ENCODE assay signal across 17 cellular contexts in genomic region chr2:37215255-37215654, GRCh38. TPM values are rescaled to one million over a fixed set of nuclear protein-coding genes. Genes with fewer than 3 reads are reported as not detected.
DNase-seq lines count a peak whose midpoint lies in the region; ATAC-seq, FAIRE-seq and TF ChIP-seq lines count a peak whose summit lies in the region.
"Had no signal": no experiment of that assay in that cellular context is flagged by ENCODE, and none has a peak within 500 bp of the region (broad histone marks: within the 10 kb centered on the region; RNA-seq: fewer than 3 reads in every experiment).

No MANE protein-coding gene starts in this region.

- DNase-seq in CD1c-positive myeloid dendritic cell (ENCODE audit: extremely low spot score) (peak; percentile 60), GM12878 (ENCODE audit: low read depth, low spot score) (no peak), left lung (no peak)
- DNase-seq: activated CD4-positive, alpha-beta T cell treated with anti-CD3 and anti-CD28 coated beads for 1 hour; activated effector memory CD4-positive, alpha-beta T cell treated with anti-CD3 and anti-CD28 coated beads, Interleukin-2, amount 50 U/mL, for 16 hours; heart right ventricle; naive B cell; NCI-H2171 treated with DMSO at 0.1 percent for 48 hours had no signal

- no peak for TF ChIP-seq POLR2A in GM12878 (IDR thresholded peaks at IDR 0.05; ENCODE audit: low read depth, low read length)

- H3K27me3 ChIP-seq in HUES64 (ENCODE audit: insufficient read depth, low read length): no peaks in the 10 kb centered on the region
- H3K27me3 ChIP-seq in GM12878 (replicated peaks in 1 of 2; ENCODE audit: control insufficient read depth in 2 of 2, insufficient read depth in 2 of 2, low read length in 1 of 2): no peaks in the 10 kb centered on the region
- no peaks in the 10 kb centered on the region for H3K27me3 ChIP-seq in neutrophil
- H3K27me3 ChIP-seq in left lung: no peaks in the 10 kb centered on the region
- H3K27me3 ChIP-seq: heart right ventricle had no signal

- CTCF ChIA-PET in GM12878 (lab: Yijun Ruan, JAX): interaction anchor here (1.4 kb wide), 1 partner anchor 47 kb away, joined by 5 read pairs; no protein-coding TSS in a partner anchor

- H3K9me3 ChIP-seq in HUES64 (ENCODE audit: insufficient read depth, low read depth, low read length): no peaks in the 10 kb centered on the region
- no peaks in the 10 kb centered on the region for H3K9me3 ChIP-seq in GM12878 (replicated peaks; ENCODE audit: control insufficient read depth, insufficient read depth, low read length)
- no peaks in the 10 kb centered on the region for H3K9me3 ChIP-seq in neutrophil
- H3K9me3 ChIP-seq in left lung: no peaks in the 10 kb centered on the region
- H3K9me3 ChIP-seq: heart right ventricle had no signal

- ATAC-seq in GM12878 (no peak), GM21381 (IDR thresholded peaks at IDR 0.05; ENCODE audit: unreplicated experiment) (no peak), left lung (no peak), HG03354 (IDR thresholded peaks at IDR 0.05; ENCODE audit: poor library complexity, severe bottlenecking, unreplicated experiment) (no peak)
- ATAC-seq: heart right ventricle had no signal

- H3K9ac ChIP-seq in HUES64 (ENCODE audit: low read depth, low read length): no peak overlapping the region
- H3K9ac ChIP-seq in GM12878 (ENCODE audit: control insufficient read depth, insufficient read depth, low read length): no peak overlapping the region

- 94% methylated on average over 1 of the region's 1 CpG for WGBS in HUES64
- WGBS in GM12878 (ENCODE audit: insufficient coverage, insufficient replicate concordance, low lambda C conversion rate, missing lambda C conversion rate): 65% methylated on average over 1 of the region's 1 CpG

- FAIRE-seq in GM12878 (lab: Jason Lieb, UNC): no peak
- FAIRE-seq: bronchial epithelial cell, endometrium, G401.6 had no signal

- no peaks in the 10 kb centered on the region for H4K20me1 ChIP-seq in GM12878 (ENCODE audit: control insufficient read depth, insufficient read depth)

- TF ChIP-seq EP300 in GM12878 (IDR thresholded peaks at IDR 0.05; ENCODE audit: borderline replicate concordance in 1 of 2, control insufficient read depth in 1 of 2, low read depth in 2 of 2, low read length in 2 of 2): no peak

- no peak overlapping the region for H3K4me3 ChIP-seq in HUES64 (ENCODE audit: low read length)
- H3K4me3 ChIP-seq in GM12878: no peak overlapping the region
- H3K4me3 ChIP-seq in neutrophil (ENCODE audit: low read depth in 1 of 2, low read length in 1 of 2): no peak overlapping the region
- H3K4me3 ChIP-seq in left lung: no peak overlapping the region
- H3K4me3 ChIP-seq: heart right ventricle had no signal

- intact Hi-C loops in GM12878 (cut with micrococcal nuclease; ENCODE audit: unreplicated experiment): no loop called here
- intact Hi-C loops in left lung (cut with DNase I): no loop called here

- TF ChIP-seq CTCF in GM12878 (IDR thresholded peaks at IDR 0.05 in 2 of 3, conservative IDR thresholded peaks at IDR 0.05 in 1 of 3; ENCODE audit: control insufficient read depth in 2 of 3, extremely low read depth in 1 of 3, insufficient read depth in 1 of 3, low read depth in 3 of 3, low read length in 3 of 3) (no peak), neutrophil (IDR thresholded peaks at IDR 0.05) (no peak), left lung (IDR thresholded peaks at IDR 0.05) (no peak)

- no peak overlapping the region for H3K4me2 ChIP-seq in GM12878 (ENCODE audit: control insufficient read depth, insufficient read depth)

- TF ChIP-seq RAD21 in GM12878 (IDR thresholded peaks at IDR 0.05; ENCODE audit: insufficient read depth, low read depth, low read length): no peak

- POLR2A ChIA-PET in GM12878 (lab: Charles Lee): interaction anchor here (1.1 kb wide), 1 partner anchor 18 kb away, joined by 3 read pairs; no protein-coding TSS in a partner anchor

- SMC1A ChIA-PET in GM12878 (lab: Charles Lee; ENCODE audit: uncharacterized antibody, unreplicated experiment): interaction anchor here (0.8 to 1.0 kb wide), 3 partner anchors 15 to 132 kb away, joined by 3 read pairs; no protein-coding TSS in a partner anchor

- TSS peak; percentile 7 for BruUV-seq in GM12878 (replicated peaks; lab: Mats Ljungman, UMichigan)

- H3K27ac ChIP-seq in HUES64 (ENCODE audit: low read depth, low read length): peak overlapping the region; percentile 61
- H3K27ac ChIP-seq in GM12878 (ENCODE audit: control insufficient read depth, insufficient read depth): no peak overlapping the region
- H3K27ac ChIP-seq in neutrophil: peak overlapping the region; percentile 56
- H3K27ac ChIP-seq in left lung: peak overlapping the region in 1 of 2 donors; percentile 56

- H2AFZ ChIP-seq in GM12878 (ENCODE audit: control insufficient read depth, low read depth, low read length): no peak overlapping the region

- RAD21 ChIA-PET in GM12878 (lab: Charles Lee; ENCODE audit: unreplicated experiment): no interaction called here

- no peaks in the 10 kb centered on the region for H3K79me2 ChIP-seq in GM12878 (ENCODE audit: control insufficient read depth, insufficient read depth, low read length)

- H3K36me3 ChIP-seq in HUES64 (ENCODE audit: insufficient read depth, low read length) (peaks cover 93% of the 10 kb centered on the region), GM12878 (ENCODE audit: control insufficient read depth in 2 of 2, insufficient read depth in 2 of 2, low read length in 1 of 2) (peaks cover 6 to 24% of the 10 kb centered on the region in 2 experiments), neutrophil (peaks cover 51% of the 10 kb centered on the region), left lung (peaks cover 0 to 95% of the 10 kb centered on the region in 2 donors)

- H3K4me1 ChIP-seq in HUES64 (ENCODE audit: insufficient read depth, low read length) (no peaks in the 10 kb centered on the region), GM12878 (ENCODE audit: control insufficient read depth, insufficient read depth, low read length) (no peaks in the 10 kb centered on the region), neutrophil (ENCODE audit: control insufficient read depth in 1 of 2, insufficient read depth in 1 of 2, low read depth in 1 of 2, low read length in 1 of 2) (peaks cover 7 to 8% of the 10 kb centered on the region in 2 experiments), left lung (peaks cover 0 to 7% of the 10 kb centered on the region in 2 donors)

- in situ Hi-C loops in GM12878 (cut with MboI): no loop called here

RNA-seq across cellular contexts. Expression of gene CEBPZ, which starts 16.1 kb away (rescaled TPM):
- 103 TPM for polyA plus RNA-seq in HUES64 (2013, experiment 1 of 2)
- 104 TPM for polyA plus RNA-seq in HUES64 (2013, experiment 2 of 2)
- total RNA-seq in GM12878 (2013; cell fraction: nucleolus; rRNA removed): 63.8 and 68.2 TPM in 2 replicates
- total RNA-seq in GM12878 (2014; rRNA removed): 38.0 and 46.3 TPM in 2 replicates
- 77.3 and 89.2 TPM in 2 replicates for total RNA-seq in GM12878 (2014; rRNA removed; fragmentation: Illumina TruSeq; extraction: Trizol)
- 57.6 and 62.0 TPM in 2 replicates for total RNA-seq in GM12878 (2021)
- polyA plus RNA-seq in GM12878 (2011; ENCODE audit: low read depth): 30.7 TPM
- 29.4 and 48.4 TPM in 2 replicates for polyA plus RNA-seq in GM12878 (2011; rRNA removed)
- polyA plus RNA-seq in GM12878 (2011; cell fraction: cytosol; rRNA removed): 7.6 and 8.6 TPM in 2 replicates
- 14.6 and 20.9 TPM in 2 replicates for polyA plus RNA-seq in GM12878 (2011; cell fraction: nucleus; rRNA removed)
- polyA plus RNA-seq in GM12878 (2012): 37.7 and 42.8 TPM in 2 replicates
- polyA plus RNA-seq in GM12878 (2014; fragmentation: Illumina TruSeq; extraction: Trizol): 60.1 and 76.4 TPM in 2 replicates
- polyA plus RNA-seq in GM12878 (2014; fragmentation: Nextera tagmentation; extraction: Ambion mirVana): 10 to 100 TPM; 38.2 to 69.6 TPM
- polyA plus RNA-seq in GM12878 (2014; rRNA removed): 33.0 and 36.1 TPM in 2 replicates
- polyA plus RNA-seq in GM12878 (2016; fragmentation: Nextera tagmentation; extraction: Ambion mirVana): 10 to 100 TPM; 43.2 to 55.7 TPM
- 20.3 and 30.2 TPM in 2 replicates for polyA minus RNA-seq in GM12878 (2011; rRNA and poly(A)+ RNA removed)
- 9.1 and 13.0 TPM in 2 replicates for polyA minus RNA-seq in GM12878 (2011; cell fraction: cytosol; rRNA and poly(A)+ RNA removed)
- 17.2 and 18.6 TPM in 2 replicates for polyA minus RNA-seq in GM12878 (2011; cell fraction: nucleus; rRNA and poly(A)+ RNA removed)
- 10 to 100 TPM; 36.0 to 42.5 TPM for total RNA-seq in left lung

RNA-seq across cellular contexts. Expression of gene NDUFAF7, which starts 16.2 kb away (rescaled TPM):
- 26.4 TPM for polyA plus RNA-seq in HUES64 (2013, experiment 1 of 2)
- 23.3 TPM for polyA plus RNA-seq in HUES64 (2013, experiment 2 of 2)
- total RNA-seq in GM12878 (2013; cell fraction: nucleolus; rRNA removed): 50.1 and 55.2 TPM in 2 replicates
- 16.6 and 22.0 TPM in 2 replicates for total RNA-seq in GM12878 (2014; rRNA removed)
- 25.3 and 26.6 TPM in 2 replicates for total RNA-seq in GM12878 (2014; rRNA removed; fragmentation: Illumina TruSeq; extraction: Trizol)
- total RNA-seq in GM12878 (2021): 17.1 and 21.1 TPM in 2 replicates
- 14.5 TPM for polyA plus RNA-seq in GM12878 (2011; ENCODE audit: low read depth)
- 39.5 and 57.4 TPM in 2 replicates for polyA plus RNA-seq in GM12878 (2011; rRNA removed)
- polyA plus RNA-seq in GM12878 (2011; cell fraction: cytosol; rRNA removed): 20.7 and 26.2 TPM in 2 replicates
- 61.1 and 71.0 TPM in 2 replicates for polyA plus RNA-seq in GM12878 (2011; cell fraction: nucleus; rRNA removed)
- polyA plus RNA-seq in GM12878 (2012): 15.2 and 16.1 TPM in 2 replicates
- polyA plus RNA-seq in GM12878 (2014; fragmentation: Illumina TruSeq; extraction: Trizol): 26.6 and 31.2 TPM in 2 replicates
- polyA plus RNA-seq in GM12878 (2014; fragmentation: Nextera tagmentation; extraction: Ambion mirVana): 10 to 100 TPM; 18.3 to 25.0 TPM
- 21.2 and 30.0 TPM in 2 replicates for polyA plus RNA-seq in GM12878 (2014; rRNA removed)
- polyA plus RNA-seq in GM12878 (2016; fragmentation: Nextera tagmentation; extraction: Ambion mirVana): 10 to 100 TPM; 23.2 to 23.6 TPM
- 18.0 and 20.8 TPM in 2 replicates for polyA minus RNA-seq in GM12878 (2011; rRNA and poly(A)+ RNA removed)
- 6.2 and 6.9 TPM in 2 replicates for polyA minus RNA-seq in GM12878 (2011; cell fraction: cytosol; rRNA and poly(A)+ RNA removed)
- 11.5 and 13.9 TPM in 2 replicates for polyA minus RNA-seq in GM12878 (2011; cell fraction: nucleus; rRNA and poly(A)+ RNA removed)
- 10 to 100 TPM; 12.3 to 17.4 TPM for total RNA-seq in left lung

RNA-seq across cellular contexts. Expression of gene CEBPZOS, which starts 19.0 kb away (rescaled TPM):
- polyA plus RNA-seq in HUES64 (2013, experiment 1 of 2): 9.5 TPM
- 12.9 TPM for polyA plus RNA-seq in HUES64 (2013, experiment 2 of 2)
- 38.8 and 41.9 TPM in 2 replicates for total RNA-seq in GM12878 (2013; cell fraction: nucleolus; rRNA removed)
- total RNA-seq in GM12878 (2014; rRNA removed) (28.1 and 31.2 TPM in 2 replicates), GM12878 (2014; rRNA removed; fragmentation: Illumina TruSeq; extraction: Trizol) (26.5 and 27.1 TPM in 2 replicates), GM12878 (2021) (32.1 and 33.2 TPM in 2 replicates), left lung (10 to 100 TPM; 33.1 to 38.8 TPM)
- polyA plus RNA-seq in GM12878 (2011; ENCODE audit: low read depth): 19.9 TPM
- polyA plus RNA-seq in GM12878 (2011; rRNA removed) (47.8 and 73.5 TPM in 2 replicates), GM12878 (2014; fragmentation: Illumina TruSeq; extraction: Trizol) (41.3 and 46.2 TPM in 2 replicates), GM12878 (2014; fragmentation: Nextera tagmentation; extraction: Ambion mirVana) (10 to 100 TPM; 22.9 to 50.8 TPM), GM12878 (2014; rRNA removed) (44.3 and 48.5 TPM in 2 replicates), GM12878 (2016; fragmentation: Nextera tagmentation; extraction: Ambion mirVana) (10 to 100 TPM; 36.8 to 47.9 TPM)
- polyA plus RNA-seq in GM12878 (2011; cell fraction: cytosol; rRNA removed): 25.4 and 29.8 TPM in 2 replicates
- polyA plus RNA-seq in GM12878 (2011; cell fraction: nucleus; rRNA removed): 15.9 and 16.6 TPM in 2 replicates
- polyA plus RNA-seq in GM12878 (2012): 24.8 and 30.7 TPM in 2 replicates
- polyA minus RNA-seq in GM12878 (2011; rRNA and poly(A)+ RNA removed): 12.5 and 15.9 TPM in 2 replicates
- polyA minus RNA-seq in GM12878 (2011; cell fraction: cytosol; rRNA and poly(A)+ RNA removed): 3.5 and 7.3 TPM in 2 replicates
- 8.2 and 18.1 TPM in 2 replicates for polyA minus RNA-seq in GM12878 (2011; cell fraction: nucleus; rRNA and poly(A)+ RNA removed)

RNA-seq across cellular contexts. Expression of gene SULT6B1, which starts 26.8 kb away (rescaled TPM):
- not detected for polyA plus RNA-seq in HUES64 (2013, experiment 1 of 2)
- not detected for polyA plus RNA-seq in HUES64 (2013, experiment 2 of 2)
- not detected in 2 replicates for total RNA-seq in GM12878 (2013; cell fraction: nucleolus; rRNA removed)
- total RNA-seq in GM12878 (2014; rRNA removed) (not detected in 2 replicates), GM12878 (2014; rRNA removed; fragmentation: Illumina TruSeq; extraction: Trizol) (not detected in 2 replicates), GM12878 (2021) (not detected in 2 replicates), left lung (not detected)
- polyA plus RNA-seq in GM12878 (2011; ENCODE audit: low read depth): not detected
- polyA plus RNA-seq in GM12878 (2011; rRNA removed) (not detected in 2 replicates), GM12878 (2014; fragmentation: Illumina TruSeq; extraction: Trizol) (not detected in 2 replicates), GM12878 (2014; fragmentation: Nextera tagmentation; extraction: Ambion mirVana) (not detected), GM12878 (2014; rRNA removed) (not detected in 2 replicates), GM12878 (2016; fragmentation: Nextera tagmentation; extraction: Ambion mirVana) (not detected)
- not detected in 2 replicates for polyA plus RNA-seq in GM12878 (2011; cell fraction: cytosol; rRNA removed)
- polyA plus RNA-seq in GM12878 (2011; cell fraction: nucleus; rRNA removed): not detected in 2 replicates
- polyA plus RNA-seq in GM12878 (2012): not detected in 2 replicates
- polyA minus RNA-seq in GM12878 (2011; rRNA and poly(A)+ RNA removed): not detected in 2 replicates
- polyA minus RNA-seq in GM12878 (2011; cell fraction: cytosol; rRNA and poly(A)+ RNA removed): not detected in 2 replicates
- not detected in 2 replicates for polyA minus RNA-seq in GM12878 (2011; cell fraction: nucleus; rRNA and poly(A)+ RNA removed)
- total RNA-seq: bronchial epithelial cell, heart right ventricle, MCF 10A, skeletal muscle tissue had no signal
- polyA plus RNA-seq: heart right ventricle had no signal

RNA-seq across cellular contexts. Expression of gene EIF2AK2, which starts 58.5 kb away (rescaled TPM):
- 19.3 TPM for polyA plus RNA-seq in HUES64 (2013, experiment 1 of 2)
- 24.8 TPM for polyA plus RNA-seq in HUES64 (2013, experiment 2 of 2)
- 77.0 and 86.6 TPM in 2 replicates for total RNA-seq in GM12878 (2013; cell fraction: nucleolus; rRNA removed)
- total RNA-seq in GM12878 (2014; rRNA removed) (44.4 and 53.4 TPM in 2 replicates), GM12878 (2014; rRNA removed; fragmentation: Illumina TruSeq; extraction: Trizol) (59.7 and 66.5 TPM in 2 replicates), GM12878 (2021) (69.8 and 72.9 TPM in 2 replicates), left lung (10 to 100 TPM; 53.3 to 54.2 TPM)
- 20.5 TPM for polyA plus RNA-seq in GM12878 (2011; ENCODE audit: low read depth)
- polyA plus RNA-seq in GM12878 (2011; rRNA removed) (70.6 and 110 TPM in 2 replicates), GM12878 (2014; fragmentation: Illumina TruSeq; extraction: Trizol) (66.9 and 85.4 TPM in 2 replicates), GM12878 (2014; fragmentation: Nextera tagmentation; extraction: Ambion mirVana) (10 to 100 TPM; 16.2 to 34.6 TPM), GM12878 (2014; rRNA removed) (40.2 and 46.7 TPM in 2 replicates), GM12878 (2016; fragmentation: Nextera tagmentation; extraction: Ambion mirVana) (10 to 100 TPM; 70.9 to 81.4 TPM)
- polyA plus RNA-seq in GM12878 (2011; cell fraction: cytosol; rRNA removed): 26.0 and 28.0 TPM in 2 replicates
- polyA plus RNA-seq in GM12878 (2011; cell fraction: nucleus; rRNA removed): 27.1 and 35.1 TPM in 2 replicates
- 26.9 and 29.2 TPM in 2 replicates for polyA plus RNA-seq in GM12878 (2012)
- 53.2 and 72.5 TPM in 2 replicates for polyA minus RNA-seq in GM12878 (2011; rRNA and poly(A)+ RNA removed)
- 35.1 and 38.6 TPM in 2 replicates for polyA minus RNA-seq in GM12878 (2011; cell fraction: cytosol; rRNA and poly(A)+ RNA removed)
- 19.9 and 38.9 TPM in 2 replicates for polyA minus RNA-seq in GM12878 (2011; cell fraction: nucleus; rRNA and poly(A)+ RNA removed)
